8 cellular contexts compared by ENCODE assay signal in the genomic region with DNA sequence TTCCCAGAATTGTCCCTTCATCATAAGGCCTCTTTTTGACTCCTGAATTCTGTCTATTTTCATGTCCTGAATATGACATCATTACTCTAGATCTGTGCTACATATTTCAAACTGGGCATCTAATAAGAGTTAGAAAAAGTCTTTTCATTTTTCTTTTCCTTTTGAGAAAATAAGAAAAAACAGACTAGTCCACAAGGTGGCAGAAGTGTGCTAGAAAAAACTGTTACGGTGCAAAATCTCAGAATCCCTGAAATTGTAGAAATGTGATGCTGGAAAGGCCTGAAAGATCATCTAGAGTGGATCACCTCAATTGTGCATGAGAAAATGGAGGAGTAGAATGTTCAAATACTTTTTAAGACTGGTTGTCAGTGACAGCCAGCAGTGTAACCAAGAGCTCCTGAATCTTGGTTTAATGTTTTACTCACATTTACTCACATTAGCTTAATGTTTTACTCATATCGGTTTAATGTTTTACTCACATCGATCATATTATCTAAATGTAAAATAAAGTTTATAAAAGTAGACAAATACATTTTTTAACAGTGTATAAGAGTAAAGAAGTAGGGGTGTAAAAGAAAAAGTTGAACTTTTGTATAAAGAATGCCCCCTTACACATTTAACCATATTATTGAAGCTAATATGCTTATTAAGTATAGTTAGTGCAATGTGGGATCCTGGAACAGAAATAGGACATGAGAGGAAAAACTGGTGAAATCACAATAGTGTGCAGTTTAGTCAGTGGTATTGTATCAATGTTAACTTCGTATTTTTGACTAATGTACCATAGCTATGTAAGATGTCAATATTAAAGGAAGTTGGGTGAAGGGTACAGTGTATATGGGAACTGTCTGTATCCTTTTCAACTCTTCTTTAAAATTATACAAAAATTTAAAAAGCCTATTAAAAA. TPM values are rescaled to one million over a fixed set of nuclear protein-coding genes. Genes with fewer than 3 reads are reported as not detected.
A peak's percentile ranks its signal among the peaks of the same experiment; 100 is the strongest.
DNase-seq lines count a peak whose midpoint lies in the region; ATAC-seq and TF ChIP-seq lines count a peak whose summit lies in the region.

No MANE protein-coding gene starts in this region.

- peak; percentile 44 for TF ChIP-seq RAD21 in IMR-90 (IDR thresholded peaks at IDR 0.05; ENCODE audit: low read length)

- no peak overlapping the region for H4K8ac ChIP-seq in IMR-90 (ENCODE audit: low read depth in 2 of 2, low read length in 2 of 2)

- H3K4ac ChIP-seq in IMR-90 (ENCODE audit: low read depth, low read length), result no peak overlapping the region

- no peak overlapping the region for H2BK120ac ChIP-seq in IMR-90 (ENCODE audit: low read depth, low read length)

- no peak overlapping the region for H2AK9ac ChIP-seq in IMR-90 (replicated peaks; ENCODE audit: low read depth, low read length, poor library complexity)

- H4K20me1 ChIP-seq in IMR-90 (ENCODE audit: insufficient read depth, low read length), result no peaks in the 10 kb centered on the region

- peaks cover 1% of the 10 kb centered on the region for H3K27me3 ChIP-seq in IMR-90 (ENCODE audit: control insufficient read depth, insufficient read depth, low read length)
- no peaks in the 10 kb centered on the region for H3K27me3 ChIP-seq in left lung

- in situ Hi-C loops in Caki2 (cut with HindIII; ENCODE audit: low pct_unique_long_range_greater_than_20kb, low sequenced_read_pairs) (no loop called here), IMR-90 (cut with MboI; ENCODE audit: low sequenced_read_pairs) (no loop called here), astrocyte of the cerebellum (cut with HindIII; ENCODE audit: low sequenced_read_pairs) (no loop called here)

- H4K91ac ChIP-seq in IMR-90 (ENCODE audit: insufficient read depth, low read depth, low read length), result no peak overlapping the region

- peak; percentile 29; the same call in 1 of the 2 replicates for ATAC-seq in IMR-90 (ENCODE audit: low read depth)
- ATAC-seq in left lung, result peak; percentile 39
- ATAC-seq in HG02759 (IDR thresholded peaks at IDR 0.05; ENCODE audit: unreplicated experiment), result no peak
- no peak for ATAC-seq in HG02763 (IDR thresholded peaks at IDR 0.05; ENCODE audit: unreplicated experiment)

- CTCF ChIA-PET in IMR-90 (lab: Yijun Ruan, JAX), result interaction anchor here (0.6 to 1.4 kb wide), 4 partner anchors 12 to 47 kb away, joined by 3 to 4 read pairs (median 3); no protein-coding TSS in a partner anchor

- no peak overlapping the region for H3K56ac ChIP-seq in IMR-90 (ENCODE audit: extremely low read depth, insufficient read depth, low read length)

- H4K5ac ChIP-seq in IMR-90 (ENCODE audit: low read depth, low read length), result no peak overlapping the region

- H2AFZ ChIP-seq in IMR-90 (replicated peaks; ENCODE audit: low read length, poor library complexity), result no peak overlapping the region

- POLR2A ChIA-PET in IMR-90 (lab: Charles Lee; ENCODE audit: unreplicated experiment), result no interaction called here

- no peak overlapping the region for H3K14ac ChIP-seq in IMR-90 (replicated peaks; ENCODE audit: low read depth, low read length)

- no peak overlapping the region for H3K27ac ChIP-seq in IMR-90 (ENCODE audit: insufficient read depth, low read length)
- H3K27ac ChIP-seq in left lung, result peak overlapping the region in 1 of 2 donors; percentile 55

- 20% methylated on average over 1 of the region's 4 CpGs; no CpG with 5 or more reads in 1 of the 2 experiments for WGBS in IMR-90 (ENCODE audit: extremely low coverage in 2 of 2, insufficient read length in 1 of 2), 2 experiments

- TF ChIP-seq CTCF in IMR-90 (conservative IDR thresholded peaks at IDR 0.05; ENCODE audit: low read depth, low read length) (peak; percentile 54), astrocyte of the cerebellum (IDR thresholded peaks at IDR 0.05; ENCODE audit: low read depth, low read length, missing control alignments) (peak; percentile 42), left lung (IDR thresholded peaks at IDR 0.05) (peak in 1 of 2 donors; percentile 42)

- no peak overlapping the region for H3K23ac ChIP-seq in IMR-90 (ENCODE audit: low read depth, low read length)

- no peak overlapping the region for H3K4me3 ChIP-seq in IMR-90 (ENCODE audit: insufficient read depth, low read depth, low read length)
- no peak overlapping the region for H3K4me3 ChIP-seq in astrocyte of the cerebellum (ENCODE audit: low read depth, low read length)
- H3K4me3 ChIP-seq in left lung, result no peak overlapping the region

- H2BK5ac ChIP-seq in IMR-90 (ENCODE audit: low read depth, low read length, poor library complexity, severe bottlenecking), result no peak overlapping the region

- no peak overlapping the region for H2AK5ac ChIP-seq in IMR-90 (ENCODE audit: low read depth, low read length)

- H3K36me3 ChIP-seq in IMR-90 (ENCODE audit: control insufficient read depth, insufficient read depth, low read length), result no peaks in the 10 kb centered on the region
- H3K36me3 ChIP-seq in left lung, result no peaks in the 10 kb centered on the region

- no TSS peak for BruUV-seq in IMR-90 (replicated peaks; lab: Mats Ljungman, UMichigan)

- DNase-seq in Caki2 (ENCODE audit: low read depth) (peak; percentile 44), IMR-90 (peak; percentile 30), astrocyte of the cerebellum (ENCODE audit: low read depth) (no peak), left lung (no peak)
- DNase-seq in activated CD4-positive, alpha-beta T cell treated with anti-CD3 and anti-CD28 coated beads, Interleukin-2, amount 50 U/mL, for 1 hour, result no peak
- no peak for DNase-seq in activated CD4-positive, alpha-beta T cell treated with anti-CD3 and anti-CD28 coated beads, Interleukin-2, amount 50 U/mL, for 48 hours

- no peak for TF ChIP-seq POLR2A in IMR-90 (IDR thresholded peaks at IDR 0.05; ENCODE audit: low read depth, low read length)

- intact Hi-C loops in IMR-90 (cut with micrococcal nuclease) (loop anchor here (1.0 to 2.0 kb wide), 2 partner anchors 171 to 265 kb away; no protein-coding TSS in a partner anchor), left lung (cut with DNase I) (no loop called here)

- H3K9me1 ChIP-seq in IMR-90 (ENCODE audit: insufficient read depth, low read length), result no peaks in the 10 kb centered on the region

- H3K9me3 ChIP-seq in IMR-90 (ENCODE audit: control insufficient read depth, insufficient read depth, low read length), result no peaks in the 10 kb centered on the region
- H3K9me3 ChIP-seq in left lung, result no peaks in the 10 kb centered on the region

- no peak overlapping the region for H2BK20ac ChIP-seq in IMR-90 (ENCODE audit: low read depth, low read length)

- H3K18ac ChIP-seq in IMR-90 (ENCODE audit: low read depth, low read length), result no peak overlapping the region

- dilution Hi-C loops in IMR-90 (cut with HindIII; ENCODE audit: low sequenced_read_pairs, unreplicated experiment), result no loop called here

- no peak overlapping the region for H2BK15ac ChIP-seq in IMR-90 (ENCODE audit: low read depth, low read length)

- no peaks in the 10 kb centered on the region for H3K79me1 ChIP-seq in IMR-90 (ENCODE audit: low read depth in 1 of 2, low read length in 2 of 2)

- no peaks in the 10 kb centered on the region for H3K4me1 ChIP-seq in IMR-90 (ENCODE audit: control insufficient read depth, insufficient read depth, low read length)
- H3K4me1 ChIP-seq in left lung, result no peaks in the 10 kb centered on the region

- H3K4me2 ChIP-seq in IMR-90 (ENCODE audit: low read depth, low read length), result no peak overlapping the region

- no peak overlapping the region for H3K9ac ChIP-seq in IMR-90 (ENCODE audit: low read depth, low read length)

TF ChIP-seq in IMR-90, 13 proteins besides CTCF, POLR2A, EP300 and RAD21:
- no peak for TF ChIP-seq CEBPB (IDR thresholded peaks at IDR 0.05; ENCODE audit: low read depth, low read length)
- TF ChIP-seq SMC3 (IDR thresholded peaks at IDR 0.05; ENCODE audit: low read depth, low read length), result peak; percentile 24; the same call in 1 of the 2 replicates

RNA-seq across cellular contexts. Expression of gene ASB11, which starts 15.2 kb away (rescaled TPM):
- not detected in 2 replicates for total RNA-seq in Caki2 (2014; rRNA removed; shearing (Covaris generic); ENCODE audit: low replicate concordance)
- total RNA-seq in IMR-90 (2012; rRNA removed) (not detected in 2 replicates), left lung (under 1 TPM; 0.13 to 0.17 TPM)
- polyA plus RNA-seq in IMR-90 (2012; rRNA removed), result not detected in 2 replicates
- not detected in 2 replicates for polyA plus RNA-seq in IMR-90 (2012; cell fraction: cytosol; rRNA removed)
- not detected in 2 replicates for polyA plus RNA-seq in IMR-90 (2012; cell fraction: nucleus; rRNA removed; ENCODE audit: low replicate concordance)

RNA-seq across cellular contexts. Expression of gene ASB9, which starts 30.3 kb away (rescaled TPM):
- 29.8 and 44.6 TPM in 2 replicates for total RNA-seq in Caki2 (2014; rRNA removed; shearing (Covaris generic); ENCODE audit: low replicate concordance)
- total RNA-seq in IMR-90 (2012; rRNA removed) (0.28 and 0.36 TPM in 2 replicates), left lung (1 to 10 TPM; 2.7 to 4.3 TPM)
- polyA plus RNA-seq in IMR-90 (2012; rRNA removed), result 0.15 TPM in 1 of 2 replicates, not detected in the other
- polyA plus RNA-seq in IMR-90 (2012; cell fraction: cytosol; rRNA removed), result 0.35 TPM in 1 of 2 replicates, not detected in the other
- 0.05 TPM in 1 of 2 replicates, not detected in the other for polyA plus RNA-seq in IMR-90 (2012; cell fraction: nucleus; rRNA removed; ENCODE audit: low replicate concordance)

RNA-seq across cellular contexts. Expression of gene PIGA, which starts 35.1 kb away (rescaled TPM):
- total RNA-seq in Caki2 (2014; rRNA removed; shearing (Covaris generic); ENCODE audit: low replicate concordance), result 3.9 and 17.0 TPM in 2 replicates
- total RNA-seq in IMR-90 (2012; rRNA removed), result 9.1 and 10.3 TPM in 2 replicates
- polyA plus RNA-seq in IMR-90 (2012; rRNA removed), result 3.1 and 3.4 TPM in 2 replicates
- 0.37 and 0.66 TPM in 2 replicates for polyA plus RNA-seq in IMR-90 (2012; cell fraction: cytosol; rRNA removed)
- polyA plus RNA-seq in IMR-90 (2012; cell fraction: nucleus; rRNA removed; ENCODE audit: low replicate concordance), result 1.1 and 14.3 TPM in 2 replicates
- 100 to 1,000 TPM in 1 of 2 donors, 10 to 100 TPM in 1; 26.5 to 103 TPM for total RNA-seq in left lung

Comparison
In these comparisons a context has a peak if more than half of its experiments do, and no peak if none do; other contexts are left out.
1. DNase-seq: peak in Caki2 (single experiment) and IMR-90 (single experiment); none in astrocyte of the cerebellum (single experiment), left lung (0 of 2), activated CD4-positive, alpha-beta T cell treated with anti-CD3 and anti-CD28 coated beads, Interleukin-2, amount 50 U/mL, for 1 hour (single experiment) and activated CD4-positive, alpha-beta T cell treated with anti-CD3 and anti-CD28 coated beads, Interleukin-2, amount 50 U/mL, for 48 hours (0 of 2).
2. ATAC-seq: peak in IMR-90 (single experiment) and left lung (single experiment); none in HG02759 (single experiment) and HG02763 (single experiment).